Comparison of ENCODE assay signal across 20 cellular contexts in genomic region chr9:71676460-71676859, GRCh38.
A peak's percentile ranks its signal among the peaks of the same experiment; 100 is the strongest.
DNase-seq lines count a peak whose midpoint lies in the region; ATAC-seq and TF ChIP-seq lines count a peak whose summit lies in the region.
"Had no signal": no experiment of that assay in that cellular context is flagged by ENCODE, and none has a peak within 500 bp of the region (broad histone marks: within the 10 kb centered on the region; RNA-seq: fewer than 3 reads in every experiment).

No MANE protein-coding gene starts in this region.

- H3K36me3 ChIP-seq in brain microvascular endothelial cell (replicated peaks), result no peaks in the 10 kb centered on the region
- H3K36me3 ChIP-seq: ovary had no signal

- no peak overlapping the region for H3K4me3 ChIP-seq in brain microvascular endothelial cell (ENCODE audit: low read depth, low read length)
- H3K4me3 ChIP-seq: ovary had no signal

- in situ Hi-C loops in brain microvascular endothelial cell (cut with HindIII; ENCODE audit: low pct_ligation_motif_present, low sequenced_read_pairs), result no loop called here

- no peaks in the 10 kb centered on the region for H3K27me3 ChIP-seq in brain microvascular endothelial cell (replicated peaks)
- H3K27me3 ChIP-seq: ovary had no signal

- peaks cover 5% of the 10 kb centered on the region for H3K9me3 Mint-ChIP-seq in neural crest cell
- H3K9me3 Mint-ChIP-seq: activated naive CD4-positive, alpha-beta T cell treated with anti-CD3 and anti-CD28 coated beads, Interleukin-2, amount 50 U/mL, for 24 hours; activated T-cell treated with anti-CD3 and anti-CD28 coated beads, Interleukin-2, amount 50 U/mL, for 72 hours; memory B cell had no signal

- TF ChIP-seq CTCF in neural crest cell (conservative IDR thresholded peaks at IDR 0.05) (no peak), brain microvascular endothelial cell (IDR thresholded peaks at IDR 0.05; ENCODE audit: low read depth, low read length, missing control alignments) (no peak)

- no peaks in the 10 kb centered on the region for H3K4me1 Mint-ChIP-seq in neural crest cell

- no peak overlapping the region for H3K4me3 Mint-ChIP-seq in neural crest cell
- H3K4me3 Mint-ChIP-seq: activated naive CD4-positive, alpha-beta T cell treated with anti-CD3 and anti-CD28 coated beads, Interleukin-2, amount 50 U/mL, for 24 hours; activated T-cell treated with anti-CD3 and anti-CD28 coated beads, Interleukin-2, amount 50 U/mL, for 72 hours; endodermal cell; memory B cell; naive thymus-derived CD8-positive, alpha-beta T cell had no signal

- ATAC-seq in GM18508 (IDR thresholded peaks at IDR 0.05; ENCODE audit: insufficient read depth, unreplicated experiment) (peak; percentile 48), HG02588 (IDR thresholded peaks at IDR 0.05; ENCODE audit: unreplicated experiment) (peak; percentile 48), GM19395 (IDR thresholded peaks at IDR 0.05; ENCODE audit: unreplicated experiment) (no peak), GM21723 (IDR thresholded peaks at IDR 0.05; ENCODE audit: unreplicated experiment) (no peak)
- ATAC-seq: activated T-cell treated with anti-CD3 and anti-CD28 coated beads, Interleukin-2, amount 50 U/mL, for 72 hours; naive thymus-derived CD8-positive, alpha-beta T cell; right cardiac atrium; Right ventricle myocardium inferior had no signal

- H3K27ac ChIP-seq in brain microvascular endothelial cell, result no peak overlapping the region
- H3K27ac ChIP-seq: ovary had no signal

- DNase-seq in RPMI8226 (peak; percentile 34), neural crest cell (ENCODE audit: low read depth, low spot score) (no peak), epidermal melanocyte (ENCODE audit: insufficient read length, low spot score) (no peak), brain microvascular endothelial cell (no peak)
- DNase-seq: activated CD4-positive, alpha-beta T cell treated with anti-CD3 and anti-CD28 coated beads for 1 hour; activated T-cell treated with anti-CD3 and anti-CD28 coated beads, Interleukin-2, amount 50 U/mL, for 72 hours; DMS 273 treated with DMSO at 0.1 percent for 48 hours; endodermal cell; kidney glomerular epithelial cell; naive thymus-derived CD8-positive, alpha-beta T cell; NCI-H524 treated with DMSO at 0.1 percent for 48 hours; ovary; right cardiac atrium had no signal

- no peaks in the 10 kb centered on the region for H3K27me3 Mint-ChIP-seq in neural crest cell (ENCODE audit: low read depth)
- H3K27me3 Mint-ChIP-seq: activated naive CD4-positive, alpha-beta T cell treated with anti-CD3 and anti-CD28 coated beads, Interleukin-2, amount 50 U/mL, for 24 hours; memory B cell; naive thymus-derived CD8-positive, alpha-beta T cell had no signal

- peak overlapping the region; percentile 87 for H3K27ac Mint-ChIP-seq in neural crest cell (ENCODE audit: unreplicated experiment)
- H3K27ac Mint-ChIP-seq: activated naive CD4-positive, alpha-beta T cell treated with anti-CD3 and anti-CD28 coated beads, Interleukin-2, amount 50 U/mL, for 24 hours; activated T-cell treated with anti-CD3 and anti-CD28 coated beads, Interleukin-2, amount 50 U/mL, for 72 hours; endodermal cell; memory B cell had no signal

- peaks cover 16% of the 10 kb centered on the region for H3K36me3 Mint-ChIP-seq in neural crest cell (ENCODE audit: low read depth)
- H3K36me3 Mint-ChIP-seq: memory B cell had no signal

Comparison
In these comparisons a context has a peak if more than half of its experiments do, and no peak if none do; other contexts are left out.
1. ATAC-seq: peak in GM18508 (single experiment) and HG02588 (single experiment); none in GM19395 (single experiment) and GM21723 (single experiment).